In genomic region chr14:81784084-81784483, GRCh38 we compare ENCODE assay signal across 23 cellular contexts.
A peak's percentile ranks its signal among the peaks of the same experiment; 100 is the strongest.
DNase-seq lines count a peak whose midpoint lies in the region; ATAC-seq and TF ChIP-seq lines count a peak whose summit lies in the region.
"Had no signal": no experiment of that assay in that cellular context is flagged by ENCODE, and none has a peak within 500 bp of the region (broad histone marks: within the 10 kb centered on the region; RNA-seq: fewer than 3 reads in every experiment).

No MANE protein-coding gene starts in this region.

- H3K27me3 ChIP-seq in BE2C = no peaks in the 10 kb centered on the region
- H3K27me3 ChIP-seq: BLaER1 had no signal

- H3K36me3 ChIP-seq in BE2C = no peaks in the 10 kb centered on the region
- H3K36me3 ChIP-seq: BLaER1 had no signal

- H3K4me1 ChIP-seq in BE2C = no peaks in the 10 kb centered on the region
- H3K4me1 ChIP-seq: BLaER1 had no signal

- H3K9me3 ChIP-seq in BE2C = no peaks in the 10 kb centered on the region

- DNase-seq in A172 (ENCODE audit: low spot score) (peak; percentile 25), HT1080 (ENCODE audit: low read depth) (peak; percentile 29), inferior parietal cortex (ENCODE audit: extremely low spot score) (peak; percentile 29), stromal cell of bone marrow (ENCODE audit: low read depth) (peak; percentile 4), COR-L47 (lab: John Stamatoyannopoulos, UW) (no peak), BE2C (no peak), NOMO-1 treated with dmso at 0.1 percent for 144 hours (lab: John Stamatoyannopoulos, UW; ENCODE audit: unreplicated experiment) (no peak)
- DNase-seq: CD4-positive, alpha-beta T cell; DND-41; HCEC 1CT; KG1; NCI-H1105; NCI-H146; NCI-H2029 treated with DMSO at 0.1 percent for 48 hours; NCI-H345; NCI-H524 treated with DMSO at 0.1 percent for 48 hours; PC-3; RPMI8226; SHP77 treated with DMSO at 0.1 percent for 48 hours had no signal

- no peak for ATAC-seq in GM19351 (IDR thresholded peaks at IDR 0.05; ENCODE audit: unreplicated experiment)
- ATAC-seq: GM23338, PC-3 had no signal

- H3K4me3 ChIP-seq in BE2C (ENCODE audit: low read depth, low read length) = no peak overlapping the region
- H3K4me3 ChIP-seq: BLaER1, GM23338, SK-N-MC had no signal

- no peak for TF ChIP-seq CTCF in BE2C (IDR thresholded peaks at IDR 0.05; ENCODE audit: low read depth, low read length)

Comparison
In these comparisons a context has a peak if more than half of its experiments do, and no peak if none do; other contexts are left out.
1. DNase-seq: peak in A172 (single experiment), HT1080 (single experiment), inferior parietal cortex (single experiment) and stromal cell of bone marrow (single experiment); none in COR-L47 (single experiment), BE2C (single experiment) and NOMO-1 treated with dmso at 0.1 percent for 144 hours (single experiment).